In genomic region chr12:108879615-108880254, GRCh38 we compare ENCODE assay signal across 1 cellular context.
TF ChIP-seq lines count a peak whose summit lies in the region.

Gene DAO (plus strand): TSS chr12:108880092. CDS start chr12:108885007, 4,915 bp downstream.

TF ChIP-seq in HepG2, 621 proteins besides CTCF, POLR2A, EP300 and RAD21 (continued from another document and continues in another):
- no peak for TF ChIP-seq YEATS2 (CRISPR knock-in tag; IDR thresholded peaks at IDR 0.05; ENCODE audit: borderline replicate concordance)
- peak; percentile 72; the same call in 1 of the 2 replicates for TF ChIP-seq TBX2 (CRISPR knock-in tag; IDR thresholded peaks at IDR 0.05; ENCODE audit: borderline replicate concordance)
- TF ChIP-seq RFXAP (CRISPR knock-in tag; IDR thresholded peaks at IDR 0.05; ENCODE audit: borderline replicate concordance), result peak; percentile 31; the same call in 1 of the 2 replicates
- TF ChIP-seq ZNF292 (CRISPR knock-in tag; IDR thresholded peaks at IDR 0.05; ENCODE audit: borderline replicate concordance, low read depth), result peak; percentile 89
- TF ChIP-seq REXO4 (CRISPR knock-in tag; IDR thresholded peaks at IDR 0.05; ENCODE audit: borderline replicate concordance), result no peak
- TF ChIP-seq BCL3 (CRISPR knock-in tag; IDR thresholded peaks at IDR 0.05), result no peak
- peak; percentile 68; the same call in 1 of the 2 replicates for TF ChIP-seq ZMYM4 (CRISPR knock-in tag; IDR thresholded peaks at IDR 0.05)
- TF ChIP-seq PITX1 (CRISPR knock-in tag; IDR thresholded peaks at IDR 0.05), result peak; percentile 42; the same call in 1 of the 2 replicates
- 0 out of 2 replicates have a peak, but pooled peaks have one; percentile 55 for TF ChIP-seq ZNF747 (CRISPR knock-in tag; IDR thresholded peaks at IDR 0.05; ENCODE audit: borderline replicate concordance)
- TF ChIP-seq ZNF574 (CRISPR knock-in tag; IDR thresholded peaks at IDR 0.05), result peak; percentile 48; the same call in 1 of the 2 replicates
- peak; percentile 89 for TF ChIP-seq ZBTB26 (CRISPR knock-in tag; IDR thresholded peaks at IDR 0.05; ENCODE audit: borderline replicate concordance)
- peak; percentile 70; the same call in 1 of the 2 replicates for TF ChIP-seq MTA1 (CRISPR knock-in tag; IDR thresholded peaks at IDR 0.05; ENCODE audit: borderline replicate concordance)
- TF ChIP-seq HNF4G (IDR thresholded peaks at IDR 0.05; ENCODE audit: borderline replicate concordance, low read depth, low read length), result peak; percentile 83
- TF ChIP-seq HNF4G (CRISPR knock-in tag; IDR thresholded peaks at IDR 0.05; ENCODE audit: borderline replicate concordance, low read depth), result peak; percentile 73; the same call in 1 of the 2 replicates
- no peak for TF ChIP-seq DNMT3B (CRISPR knock-in tag; conservative IDR thresholded peaks at IDR 0.05)
- TF ChIP-seq ZFX (CRISPR knock-in tag; IDR thresholded peaks at IDR 0.05; ENCODE audit: low read depth), result peak; percentile 64; the same call in 1 of the 2 replicates
- 0 out of 2 replicates have a peak, but pooled peaks have one; percentile 15 for TF ChIP-seq ZNF362 (CRISPR knock-in tag; IDR thresholded peaks at IDR 0.05; ENCODE audit: borderline replicate concordance)
- 0 out of 2 replicates have a peak, but pooled peaks have one; percentile 54 for TF ChIP-seq ZSCAN29 (CRISPR knock-in tag; conservative IDR thresholded peaks at IDR 0.05)
- TF ChIP-seq ZNF770 (CRISPR knock-in tag; IDR thresholded peaks at IDR 0.05), result no peak
- no peak for TF ChIP-seq LCORL (IDR thresholded peaks at IDR 0.05)
- TF ChIP-seq LCORL (CRISPR knock-in tag; IDR thresholded peaks at IDR 0.05), result peak; percentile 92
- TF ChIP-seq THAP7 (CRISPR knock-in tag; IDR thresholded peaks at IDR 0.05), result no peak
- peak; percentile 31; the same call in 1 of the 2 replicates for TF ChIP-seq ARID5B (CRISPR knock-in tag; IDR thresholded peaks at IDR 0.05)
- peak; percentile 58 for TF ChIP-seq PHF8 (CRISPR knock-in tag; IDR thresholded peaks at IDR 0.05)
- peak; percentile 53; the same call in 1 of the 2 replicates for TF ChIP-seq ZNF276 (CRISPR knock-in tag; IDR thresholded peaks at IDR 0.05; ENCODE audit: low read depth)
- peak; percentile 42; the same call in 1 of the 2 replicates for TF ChIP-seq RCOR2 (CRISPR knock-in tag; IDR thresholded peaks at IDR 0.05)
- 0 out of 2 replicates have a peak, but pooled peaks have one; percentile 43 for TF ChIP-seq ZNF230 (CRISPR knock-in tag; IDR thresholded peaks at IDR 0.05)
- peak; percentile 71 for TF ChIP-seq PAXIP1 (CRISPR knock-in tag; conservative IDR thresholded peaks at IDR 0.05)
- no peak for TF ChIP-seq GFI1 (CRISPR knock-in tag; IDR thresholded peaks at IDR 0.05; ENCODE audit: borderline replicate concordance)
- TF ChIP-seq FOXO4 (CRISPR knock-in tag; conservative IDR thresholded peaks at IDR 0.05), result 0 out of 2 replicates have a peak, but pooled peaks have one; percentile 60
- TF ChIP-seq ZNF629 (CRISPR knock-in tag; conservative IDR thresholded peaks at IDR 0.05), result no peak
- TF ChIP-seq KDM2A (CRISPR knock-in tag; IDR thresholded peaks at IDR 0.05; ENCODE audit: borderline replicate concordance, low read depth), result 0 out of 2 replicates have a peak, but pooled peaks have one; percentile 26
- TF ChIP-seq PHF20 (CRISPR knock-in tag; IDR thresholded peaks at IDR 0.05), result 0 out of 2 replicates have a peak, but pooled peaks have one; percentile 50
